Comparison of ENCODE assay signal across 10 cellular contexts in the genomic region with DNA sequence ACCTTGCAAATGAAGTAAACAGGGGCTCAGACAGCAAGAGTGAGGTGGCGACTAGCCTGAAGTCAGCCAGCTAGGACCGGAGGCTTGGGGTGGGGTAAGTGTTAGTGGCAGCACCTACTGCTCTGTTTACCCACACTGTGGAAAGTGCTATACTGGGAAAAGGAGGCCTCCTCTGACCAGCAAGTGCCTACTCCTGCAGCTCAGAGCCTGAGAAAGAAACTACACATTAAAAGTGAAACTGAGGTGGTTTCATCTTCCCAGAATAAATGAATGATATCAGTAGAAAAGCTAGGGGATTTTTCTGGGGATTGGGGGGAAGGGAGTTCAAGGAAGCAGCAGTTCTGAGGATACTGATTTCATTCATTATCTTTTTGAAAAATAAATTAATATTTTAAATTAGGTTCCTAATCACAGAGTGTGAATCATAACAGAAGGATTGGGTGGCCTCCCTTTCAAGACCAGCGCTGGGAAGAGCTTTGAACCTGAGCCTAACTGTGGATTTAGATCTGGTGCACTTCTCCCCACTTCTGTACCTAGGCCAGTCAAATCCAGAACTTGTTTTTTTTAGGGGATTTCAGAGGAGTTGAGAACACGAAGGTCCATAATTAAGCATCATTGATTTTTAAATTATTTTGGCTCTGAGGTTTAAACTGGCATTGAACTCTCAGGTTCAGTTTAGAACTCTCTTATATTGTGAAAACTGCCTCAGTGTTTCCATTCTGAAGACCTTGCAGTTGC. TPM values are rescaled to one million over a fixed set of nuclear protein-coding genes. Genes with fewer than 3 reads are reported as not detected.
DNase-seq lines count a peak whose midpoint lies in the region; ATAC-seq, FAIRE-seq and TF ChIP-seq lines count a peak whose summit lies in the region.
"Had no signal": no experiment of that assay in that cellular context is flagged by ENCODE, and none has a peak within 500 bp of the region (broad histone marks: within the 10 kb centered on the region; RNA-seq: fewer than 3 reads in every experiment).

No MANE protein-coding gene starts in this region.

- no peak overlapping the region for H3K9ac ChIP-seq in kidney (ENCODE audit: low read length in 2 of 2)

- H3K4me1 Mint-ChIP-seq in immature natural killer cell = peaks cover 0 to 4% of the 10 kb centered on the region in 2 donors

- H3K36me3 ChIP-seq in kidney (ENCODE audit: control insufficient read depth in 1 of 2, insufficient read depth in 2 of 2, low read length in 2 of 2) = no peaks in the 10 kb centered on the region
- H3K36me3 ChIP-seq: SJSA1 had no signal

- DNase-seq in immature natural killer cell (peak; percentile 35 to 52 (median 48)), kidney (no peak), AML-193 (lab: John Stamatoyannopoulos, UW) (no peak), NCI-H510A treated with DMSO at 0.1 percent for 48 hours (lab: John Stamatoyannopoulos, UW) (no peak)
- DNase-seq in NK-92 treated with Interleukin-12 subunit alpha and Interleukin-12 subunit beta, amount 100 ng/mL, for 24 hours (lab: John Stamatoyannopoulos, UW) = no peak

- no peaks in the 10 kb centered on the region for H3K36me3 Mint-ChIP-seq in immature natural killer cell
- H3K36me3 Mint-ChIP-seq: IgD-negative memory B cell had no signal

- TF ChIP-seq CTCF in kidney (IDR thresholded peaks at IDR 0.05; ENCODE audit: borderline replicate concordance, extremely low read depth, insufficient read depth) = no peak

- no peaks in the 10 kb centered on the region for H3K4me1 ChIP-seq in kidney (ENCODE audit: control insufficient read depth in 1 of 2, insufficient read depth in 1 of 2, low read depth in 1 of 2, low read length in 2 of 2)
- H3K4me1 ChIP-seq: SJSA1 had no signal

- H3K4me3 ChIP-seq in kidney (ENCODE audit: low read length in 2 of 2) = no peak overlapping the region
- H3K4me3 ChIP-seq: SJSA1 had no signal

- peak overlapping the region; percentile 58 to 75 (median 71) for H3K4me3 Mint-ChIP-seq in immature natural killer cell

- H3K9me3 ChIP-seq in kidney (ENCODE audit: control insufficient read depth in 1 of 2, low read length in 2 of 2) = no peaks in the 10 kb centered on the region
- H3K9me3 ChIP-seq: SJSA1 had no signal

- no peak overlapping the region for H3K27ac ChIP-seq in kidney (ENCODE audit: low read depth in 2 of 2, low read length in 2 of 2)
- H3K27ac ChIP-seq: SJSA1 had no signal

- no peaks in the 10 kb centered on the region for H3K27me3 Mint-ChIP-seq in immature natural killer cell (ENCODE audit: low read depth in 3 of 3)

- H3K9me3 Mint-ChIP-seq in immature natural killer cell = no peaks in the 10 kb centered on the region
- H3K9me3 Mint-ChIP-seq: IgD-negative memory B cell had no signal

- FAIRE-seq in kidney (lab: Jason Lieb, UNC) = no peak

- peak overlapping the region; percentile 63 to 86 (median 74) for H3K27ac Mint-ChIP-seq in immature natural killer cell
- H3K27ac Mint-ChIP-seq: IgD-negative memory B cell had no signal

- intact Hi-C loops in kidney (cut with DNase I) = no loop called here

- ATAC-seq in GM18511 (IDR thresholded peaks at IDR 0.05; ENCODE audit: unreplicated experiment) = peak; percentile 86
- peak; percentile 79 for ATAC-seq in GM21576 (IDR thresholded peaks at IDR 0.05; ENCODE audit: unreplicated experiment)
- ATAC-seq in HG03469 (IDR thresholded peaks at IDR 0.05; ENCODE audit: unreplicated experiment) = peak; percentile 47

RNA-seq across cellular contexts. Expression of a gene that starts 48.1 kb away (rescaled TPM):
- polyA plus RNA-seq in immature natural killer cell (1 to 10 TPM in 2 of 3 donors, under 1 TPM in 1; 0.78 to 3.4 (median 1.5) TPM), kidney (ENCODE audit: insufficient read depth, low read depth, low replicate concordance) (18.2 TPM)
- total RNA-seq in kidney = 4.4 TPM
- polyA plus RNA-seq: IgD-negative memory B cell had no signal

Comparison
In these comparisons a context has a peak if more than half of its experiments do, and no peak if none do; other contexts are left out.
1. DNase-seq: peak in immature natural killer cell (3 of 3); none in NK-92 treated with Interleukin-12 subunit alpha and Interleukin-12 subunit beta, amount 100 ng/mL, for 24 hours (single experiment), kidney (single experiment), AML-193 (0 of 2) and NCI-H510A treated with DMSO at 0.1 percent for 48 hours (single experiment).
2. Peak in every context shown above with its lines, with median percentiles within 50 percentile points of each other: ATAC-seq.